Comparison of ENCODE assay signal across 17 cellular contexts in genomic region chr1:40823971-40824370, GRCh38. TPM values are rescaled to one million over a fixed set of nuclear protein-coding genes. Genes with fewer than 3 reads are reported as not detected.
DNase-seq lines count a peak whose midpoint lies in the region; ATAC-seq and TF ChIP-seq lines count a peak whose summit lies in the region.
"Had no signal": no experiment of that assay in that cellular context is flagged by ENCODE, and none has a peak within 500 bp of the region (broad histone marks: within the 10 kb centered on the region; RNA-seq: fewer than 3 reads in every experiment).

No MANE protein-coding gene starts in this region.

- H3K4me1 ChIP-seq in gastroesophageal sphincter: peaks cover 0 to 62% (median 16%) of the 10 kb centered on the region in 3 donors
- H3K4me1 ChIP-seq in osteoblast (ENCODE audit: insufficient read depth, low read length): peaks cover 10% of the 10 kb centered on the region
- H3K4me1 ChIP-seq in adrenal gland (replicated peaks in 1 of 2): no peaks in the 10 kb centered on the region

- no peaks in the 10 kb centered on the region for H3K79me2 ChIP-seq in osteoblast (ENCODE audit: insufficient read depth, low read length)

- no peaks in the 10 kb centered on the region for H4K20me1 ChIP-seq in osteoblast (ENCODE audit: insufficient read depth, low read length)

- no peaks in the 10 kb centered on the region for H3K27me3 Mint-ChIP-seq in activated naive CD4-positive, alpha-beta T cell treated with anti-CD3 and anti-CD28 coated beads, Interleukin-2, amount 50 U/mL, for 24 hours
- H3K27me3 Mint-ChIP-seq in activated naive CD4-positive, alpha-beta T cell treated with anti-CD3 and anti-CD28 coated beads for 36 hours (ENCODE audit: low read depth): no peaks in the 10 kb centered on the region

- peaks cover 17% of the 10 kb centered on the region for H3K4me1 Mint-ChIP-seq in activated naive CD4-positive, alpha-beta T cell treated with anti-CD3 and anti-CD28 coated beads, Interleukin-2, amount 50 U/mL, for 24 hours
- peaks cover 17% of the 10 kb centered on the region for H3K4me1 Mint-ChIP-seq in activated naive CD4-positive, alpha-beta T cell treated with anti-CD3 and anti-CD28 coated beads for 36 hours (ENCODE audit: low read depth)

- H3K27ac ChIP-seq in adipose tissue (ENCODE audit: low read depth, low read length) (peak overlapping the region; percentile 9), gastroesophageal sphincter (peak overlapping the region in 3 of 4 donors; percentile 69 to 84 (median 79)), osteoblast (ENCODE audit: low read depth, low read length) (no peak overlapping the region), adrenal gland (no peak overlapping the region)

- CTCF ChIA-PET in activated naive CD4-positive, alpha-beta T cell treated with anti-CD3 and anti-CD28 coated beads for 36 hours (lab: Charles Lee): interaction anchor here (1.0 kb wide), 1 partner anchor 26 kb away, joined by 3 read pairs; no protein-coding TSS in a partner anchor

- no peak overlapping the region for H3K4me3 Mint-ChIP-seq in activated naive CD4-positive, alpha-beta T cell treated with anti-CD3 and anti-CD28 coated beads, Interleukin-2, amount 50 U/mL, for 24 hours
- H3K4me3 Mint-ChIP-seq in activated naive CD4-positive, alpha-beta T cell treated with anti-CD3 and anti-CD28 coated beads for 36 hours: no peak overlapping the region
- H3K4me3 Mint-ChIP-seq: CD14-positive monocyte had no signal

- H3K4me3 ChIP-seq in gastroesophageal sphincter: no peak overlapping the region
- H3K4me3 ChIP-seq in osteoblast (ENCODE audit: insufficient read depth, low read length): no peak overlapping the region
- no peak overlapping the region for H3K4me3 ChIP-seq in adrenal gland

- TF ChIP-seq POLR2A in gastroesophageal sphincter (IDR thresholded peaks at IDR 0.05) (no peak), adrenal gland (IDR thresholded peaks at IDR 0.05) (no peak)

- no peak overlapping the region for H3K4me2 ChIP-seq in osteoblast (ENCODE audit: insufficient read depth, low read length)

- peaks cover 0 to 45% of the 10 kb centered on the region in 2 donors for H3K36me3 ChIP-seq in gastroesophageal sphincter
- no peaks in the 10 kb centered on the region for H3K36me3 ChIP-seq in osteoblast (ENCODE audit: insufficient read depth, low read length)
- H3K36me3 ChIP-seq in adrenal gland (replicated peaks in 1 of 2): no peaks in the 10 kb centered on the region

- H3K9me3 Mint-ChIP-seq in activated naive CD4-positive, alpha-beta T cell treated with anti-CD3 and anti-CD28 coated beads, Interleukin-2, amount 50 U/mL, for 24 hours: no peaks in the 10 kb centered on the region
- no peaks in the 10 kb centered on the region for H3K9me3 Mint-ChIP-seq in activated naive CD4-positive, alpha-beta T cell treated with anti-CD3 and anti-CD28 coated beads for 36 hours

- no peak for ATAC-seq in gastroesophageal sphincter
- ATAC-seq: PC-3 had no signal

- no peak overlapping the region for H2AFZ ChIP-seq in osteoblast (ENCODE audit: low read length)

- no peak for DNase-seq in activated naive CD4-positive, alpha-beta T cell treated with anti-CD3 and anti-CD28 coated beads for 36 hours
- DNase-seq in osteoblast (ENCODE audit: insufficient read length, low spot score, missing footprints) (peak; percentile 62), adrenal gland (no peak), NCI-H1048 (lab: John Stamatoyannopoulos, UW) (no peak), NCI-H446 treated with DMSO at 0.1 percent for 48 hours (lab: John Stamatoyannopoulos, UW) (no peak)
- DNase-seq: 8988T, DMS53, H7, NCI-H146, NCI-H2081 treated with DMSO at 0.1 percent for 48 hours, NCI-H226, NCI-H69, PC-3 had no signal

- no peak for TF ChIP-seq CTCF in gastroesophageal sphincter (IDR thresholded peaks at IDR 0.05)
- TF ChIP-seq CTCF in osteoblast (IDR thresholded peaks at IDR 0.05; ENCODE audit: extremely low read depth, low read depth, low read length): no peak
- no peak for TF ChIP-seq CTCF in adrenal gland (IDR thresholded peaks at IDR 0.05)

- H3K27me3 ChIP-seq in gastroesophageal sphincter (no peaks in the 10 kb centered on the region), osteoblast (ENCODE audit: insufficient read depth, low read length) (no peaks in the 10 kb centered on the region), adrenal gland (no peaks in the 10 kb centered on the region)

- no peaks in the 10 kb centered on the region for H3K36me3 Mint-ChIP-seq in activated naive CD4-positive, alpha-beta T cell treated with anti-CD3 and anti-CD28 coated beads, Interleukin-2, amount 50 U/mL, for 24 hours
- no peaks in the 10 kb centered on the region for H3K36me3 Mint-ChIP-seq in activated naive CD4-positive, alpha-beta T cell treated with anti-CD3 and anti-CD28 coated beads for 36 hours (ENCODE audit: low read depth)
- H3K36me3 Mint-ChIP-seq: CD14-positive monocyte had no signal

- WGBS in adipose tissue, 3 donors: 86 to 96% (median 92%) methylated on average over 6 to 17 of the region's 17 CpGs
- WGBS in gastroesophageal sphincter (ENCODE audit: low coverage in 1 of 2), 2 donors: 89% methylated on average over 3 of the region's 17 CpGs; no CpG with 5 or more reads in 1 of the 2 donors
- 90 to 94% (median 93%) methylated on average over 8 to 17 of the region's 17 CpGs for WGBS in adrenal gland, 4 donors

- peak overlapping the region; percentile 43 for H3K27ac Mint-ChIP-seq in activated naive CD4-positive, alpha-beta T cell treated with anti-CD3 and anti-CD28 coated beads, Interleukin-2, amount 50 U/mL, for 24 hours
- no peak overlapping the region for H3K27ac Mint-ChIP-seq in activated naive CD4-positive, alpha-beta T cell treated with anti-CD3 and anti-CD28 coated beads for 36 hours
- H3K27ac Mint-ChIP-seq: CD14-positive monocyte had no signal

- H3K9me3 ChIP-seq in gastroesophageal sphincter (no peaks in the 10 kb centered on the region), osteoblast (ENCODE audit: low read depth, low read length) (no peaks in the 10 kb centered on the region), adrenal gland (replicated peaks in 1 of 3) (no peaks in the 10 kb centered on the region)

- TF ChIP-seq EP300 in gastroesophageal sphincter (IDR thresholded peaks at IDR 0.05): no peak

- intact Hi-C loops in activated naive CD4-positive, alpha-beta T cell treated with anti-CD3 and anti-CD28 coated beads for 36 hours (cut with micrococcal nuclease): no loop called here
- intact Hi-C loops in adrenal gland (cut with DNase I): no loop called here

RNA-seq across cellular contexts. Expression of gene CITED4, which starts 38.2 kb away (rescaled TPM):
- 1 to 10 TPM; 2.4 TPM for total RNA-seq in activated naive CD4-positive, alpha-beta T cell treated with anti-CD3 and anti-CD28 coated beads for 36 hours
- polyA plus RNA-seq in adipose tissue: 10 to 100 TPM in 2 of 3 donors, 1 to 10 TPM in 1; 6.0 to 20.4 (median 10.2) TPM
- 10 to 100 TPM in 3 of 4 donors, 1 to 10 TPM in 1; 9.2 to 15.6 (median 14.1) TPM for total RNA-seq in gastroesophageal sphincter
- 1.2 and 3.3 TPM in 2 replicates for total RNA-seq in osteoblast
- total RNA-seq in adrenal gland: 10 to 100 TPM; 11.2 to 68.5 (median 46.9) TPM
- polyA plus RNA-seq in adrenal gland: 10 to 100 TPM in 2 of 3 donors, 1 to 10 TPM in 1; 3.8 to 36.2 (median 21.8) TPM

RNA-seq across cellular contexts. Expression of gene KCNQ4, which starts 40.4 kb away (rescaled TPM):
- total RNA-seq in activated naive CD4-positive, alpha-beta T cell treated with anti-CD3 and anti-CD28 coated beads for 36 hours: under 1 TPM; 0.49 to 0.50 TPM
- polyA plus RNA-seq in adipose tissue (under 1 TPM; 0.67 to 0.88 (median 0.70) TPM), adrenal gland (1 to 10 TPM in 1 of 3 donors, under 1 TPM in 2; 0.16 to 1.0 (median 0.61) TPM)
- total RNA-seq in gastroesophageal sphincter (10 to 100 TPM in 3 of 4 donors, 1 to 10 TPM in 1; 6.1 to 25.5 (median 10.2) TPM), osteoblast (not detected in 2 replicates), adrenal gland (under 1 TPM in 6 of 8 donors, not detected in 2; 0.24 to 0.42 (median 0.29) TPM)
- polyA plus RNA-seq: CD14-positive monocyte had no signal

Comparison
In these comparisons a context has a peak if more than half of its experiments do, and no peak if none do; other contexts are left out.
1. H3K27ac ChIP-seq: peak in adipose tissue (single experiment) and gastroesophageal sphincter (3 of 4); none in osteoblast (single experiment) and adrenal gland (0 of 5).